ENCODE assay signal across 8 cellular contexts in genomic region chr17:43578699-43579569, GRCh38. TPM values are rescaled to one million over a fixed set of nuclear protein-coding genes. Genes with fewer than 3 reads are reported as not detected.
DNase-seq lines count a peak whose midpoint lies in the region; ATAC-seq and TF ChIP-seq lines count a peak whose summit lies in the region.

No MANE protein-coding gene starts in this region.

- H3K4me2 ChIP-seq in SK-N-SH, result peak overlapping the region; percentile 29
- peak overlapping the region; percentile 33 for H3K4me2 ChIP-seq in osteoblast (ENCODE audit: insufficient read depth, low read length)

- H3K9ac ChIP-seq in SK-N-SH, result peak overlapping the region; percentile 45; the same call in 1 of the 2 replicates

- peak overlapping the region in 1 of 2 experiments; percentile 41; a peak in 1 of 4 replicates for H3K27ac ChIP-seq in SK-N-SH (ENCODE audit: low read depth in 2 of 2, low read length in 1 of 2)
- H3K27ac ChIP-seq in osteoblast (ENCODE audit: low read depth, low read length), result peak overlapping the region; percentile 17
- H3K27ac ChIP-seq in ovary, result no peak overlapping the region

- H4K20me1 ChIP-seq in SK-N-SH (ENCODE audit: insufficient read depth) (no peaks in the 10 kb centered on the region), osteoblast (ENCODE audit: insufficient read depth, low read length) (no peaks in the 10 kb centered on the region)

- TF ChIP-seq CTCF in SK-N-SH (IDR thresholded peaks at IDR 0.05) (no peak), osteoblast (IDR thresholded peaks at IDR 0.05; ENCODE audit: extremely low read depth, low read depth, low read length) (no peak), ovary (IDR thresholded peaks at IDR 0.05) (no peak)

- H3K4me3 ChIP-seq in SK-N-SH (ENCODE audit: low read depth in 2 of 2, low read length in 1 of 2) (no peak overlapping the region), osteoblast (ENCODE audit: insufficient read depth, low read length) (no peak overlapping the region), ovary (no peak overlapping the region)

- DNase-seq in GM04503 (ENCODE audit: low read depth) (peak; percentile 41), SK-N-SH (peak; percentile 48), dedifferentiated amniotic fluid mesenchymal stem cell (ENCODE audit: extremely low spot score) (peak; percentile 22), osteoblast (ENCODE audit: insufficient read length, low spot score, missing footprints) (no peak), MV-4-11 (lab: John Stamatoyannopoulos, UW) (no peak), iPS-NIHi11 (ENCODE audit: low spot score) (no peak), ovary (no peak)

- H3K9me3 ChIP-seq in SK-N-SH, result no peaks in the 10 kb centered on the region
- H3K9me3 ChIP-seq in osteoblast (ENCODE audit: low read depth, low read length), result no peaks in the 10 kb centered on the region
- H3K9me3 ChIP-seq in ovary, result no peaks in the 10 kb centered on the region

- POLR2A ChIA-PET in SK-N-SH (lab: Yijun Ruan, JAX), result interaction anchor here (0.8 to 1.1 kb wide), 2 partner anchors 95 to 183 kb away, joined by 3 read pairs; no protein-coding TSS in a partner anchor

- peaks cover 10% of the 10 kb centered on the region in 2 experiments; a peak in 2 of 4 replicates for H3K4me1 ChIP-seq in SK-N-SH (ENCODE audit: control insufficient read depth in 1 of 2, insufficient read depth in 2 of 2, low read depth in 1 of 2, low read length in 1 of 2)
- H3K4me1 ChIP-seq in osteoblast (ENCODE audit: insufficient read depth, low read length), result peaks cover 18% of the 10 kb centered on the region
- H3K4me1 ChIP-seq in ovary (ENCODE audit: insufficient read depth), result no peaks in the 10 kb centered on the region

- no peaks in the 10 kb centered on the region for H3K79me2 ChIP-seq in SK-N-SH (ENCODE audit: insufficient read depth)
- no peaks in the 10 kb centered on the region for H3K79me2 ChIP-seq in osteoblast (ENCODE audit: insufficient read depth, low read length)

- H3K9me2 ChIP-seq in SK-N-SH, result no peaks in the 10 kb centered on the region

- WGBS in SK-N-SH (ENCODE audit: low lambda C conversion rate), result 45% methylated on average over 6 of the region's 13 CpGs
- 58 to 70% (median 60%) methylated on average over 13 of the region's 13 CpGs for WGBS in ovary, 3 donors

- H2AFZ ChIP-seq in SK-N-SH (ENCODE audit: low read depth) (peak overlapping the region; percentile 60), osteoblast (ENCODE audit: low read length) (no peak overlapping the region)

- intact Hi-C loops in ovary (cut with DNase I), result loop anchor here in 3 of 4 donors (10.0 kb wide), 2 partner anchors 176 to 186 kb away; partner anchors contain the start of gene SOST (in 2 of the 3)

- H3K36me3 ChIP-seq in SK-N-SH (replicated peaks in 1 of 2; ENCODE audit: control insufficient read depth in 1 of 2, insufficient read depth in 2 of 2, low read length in 1 of 2) (no peaks in the 10 kb centered on the region), osteoblast (ENCODE audit: insufficient read depth, low read length) (no peaks in the 10 kb centered on the region), ovary (no peaks in the 10 kb centered on the region)

- H3F3A ChIP-seq in SK-N-SH (replicated peaks; ENCODE audit: insufficient read depth), result peaks cover 4% of the 10 kb centered on the region

- no peak for TF ChIP-seq RAD21 in SK-N-SH (IDR thresholded peaks at IDR 0.05; ENCODE audit: low read length)

- peak; percentile 64 for ATAC-seq in HG02763 (IDR thresholded peaks at IDR 0.05; ENCODE audit: unreplicated experiment)

- no peaks in the 10 kb centered on the region for H3K27me3 ChIP-seq in SK-N-SH (ENCODE audit: insufficient read depth)
- H3K27me3 ChIP-seq in osteoblast (ENCODE audit: insufficient read depth, low read length), result peaks cover 19% of the 10 kb centered on the region
- H3K27me3 ChIP-seq in ovary, result no peaks in the 10 kb centered on the region

- no peak for TF ChIP-seq EP300 in SK-N-SH (IDR thresholded peaks at IDR 0.05; ENCODE audit: borderline replicate concordance in 1 of 2, low read depth in 1 of 2, low read length in 1 of 2)
- no peak for TF ChIP-seq EP300 in ovary (IDR thresholded peaks at IDR 0.05)

- CTCF ChIA-PET in SK-N-SH (lab: Yijun Ruan, JAX), result interaction anchor here (0.6 to 10.5 kb wide), 14 partner anchors 10 to 270 kb away, joined by 3 to 97 read pairs (median 4); partner anchors contain the start of genes DHX8 and SOST

- TF ChIP-seq POLR2A in ovary (IDR thresholded peaks at IDR 0.05), result no peak

TF ChIP-seq in SK-N-SH, 30 proteins besides CTCF, POLR2A, EP300 and RAD21:
- TF ChIP-seq TCF12 (IDR thresholded peaks at IDR 0.05) (peak; percentile 21; the same call in 1 of the 2 replicates), MXI1 (IDR thresholded peaks at IDR 0.05; ENCODE audit: low read depth, low read length) (no peak)

RNA-seq across cellular contexts. Expression of gene ETV4, which starts 32.8 kb away (rescaled TPM):
- polyA plus RNA-seq in SK-N-SH (2012; rRNA removed), result 27.3 and 33.2 TPM in 2 replicates
- polyA plus RNA-seq in SK-N-SH (2012; cell fraction: cytosol; rRNA removed), result 12.5 and 20.4 TPM in 2 replicates
- polyA plus RNA-seq in SK-N-SH (2012; cell fraction: nucleus; rRNA removed), result 58.0 and 63.3 TPM in 2 replicates
- 0.72 and 1.2 TPM in 2 replicates for total RNA-seq in osteoblast
- total RNA-seq in ovary, result 1 to 10 TPM in 3 of 7 donors, under 1 TPM in 3, not detected in 1; 0.25 to 5.3 (median 1.1) TPM
- under 1 TPM; 0.33 to 0.39 TPM for polyA plus RNA-seq in ovary

Comparison
In these comparisons a context has a peak if more than half of its experiments do, and no peak if none do; other contexts are left out.
1. DNase-seq: peak in GM04503 (single experiment), SK-N-SH (single experiment) and dedifferentiated amniotic fluid mesenchymal stem cell (single experiment); none in osteoblast (single experiment), MV-4-11 (single experiment), iPS-NIHi11 (single experiment) and ovary (0 of 5).